Comparison of ENCODE assay signal across 1 cellular context in genomic region chr6:167279766-167280440, GRCh38.
TF ChIP-seq lines count a peak whose summit lies in the region.

No MANE protein-coding gene starts in this region.

TF ChIP-seq in WTC11, 78 proteins besides CTCF, POLR2A, EP300 and RAD21 (continued from another document):
- TF ChIP-seq FOXJ3 (CRISPR knock-in tag; IDR thresholded peaks at IDR 0.05; ENCODE audit: borderline replicate concordance): no peak
- TF ChIP-seq NR1H2 (CRISPR knock-in tag; IDR thresholded peaks at IDR 0.05): no peak
- TF ChIP-seq MXD4 (CRISPR knock-in tag; IDR thresholded peaks at IDR 0.05; ENCODE audit: borderline replicate concordance): no peak
- no peak for TF ChIP-seq ARID4B (CRISPR knock-in tag; IDR thresholded peaks at IDR 0.05; ENCODE audit: borderline replicate concordance)
- no peak for TF ChIP-seq USF2 (CRISPR knock-in tag; IDR thresholded peaks at IDR 0.05)
- no peak for TF ChIP-seq ZNF121 (CRISPR knock-in tag; IDR thresholded peaks at IDR 0.05)
- TF ChIP-seq NFYB (CRISPR knock-in tag; conservative IDR thresholded peaks at IDR 0.05; ENCODE audit: low read depth): no peak
- peak; percentile 42; the same call in 1 of the 2 replicates for TF ChIP-seq ZNF423 (CRISPR knock-in tag; IDR thresholded peaks at IDR 0.05)
- no peak for TF ChIP-seq JUN (CRISPR knock-in tag; IDR thresholded peaks at IDR 0.05)
- TF ChIP-seq NFE2L1 (CRISPR knock-in tag; IDR thresholded peaks at IDR 0.05): no peak
